Comparison of ENCODE assay signal across 8 cellular contexts in genomic region chr19:50725218-50725931, GRCh38. TPM values are rescaled to one million over a fixed set of nuclear protein-coding genes. Genes with fewer than 3 reads are reported as not detected.
DNase-seq lines count a peak whose midpoint lies in the region; ATAC-seq and TF ChIP-seq lines count a peak whose summit lies in the region.

No MANE protein-coding gene starts in this region.

- intact Hi-C loops in activated CD4-positive, alpha-beta T cell treated with anti-CD3 and anti-CD28 coated beads for 36 hours (cut with DNase I, micrococcal nuclease): loop anchor here (1.0 to 10.0 kb wide), 7 partner anchors 67 to 869 kb away; partner anchors contain the start of genes JOSD2 (in 1 of the 2), NR1H2 (in 1 of the 2) and POLD1 (in 1 of the 2)
- intact Hi-C loops in esophagus muscularis mucosa (cut with DNase I) (loop anchor here (5.0 kb wide), 1 partner anchor 82 kb away; no protein-coding TSS in a partner anchor), ovary (cut with DNase I) (loop anchor here in 1 of 4 donors (10.0 kb wide), 1 partner anchor 361 kb away; the partner anchor contains the start of gene NAPSA)

- H3K36me3 ChIP-seq in esophagus muscularis mucosa: no peaks in the 10 kb centered on the region
- no peaks in the 10 kb centered on the region for H3K36me3 ChIP-seq in ovary

- H3K36me3 Mint-ChIP-seq in activated CD4-positive, alpha-beta T cell treated with anti-CD3 and anti-CD28 coated beads for 36 hours (ENCODE audit: low read depth): peaks cover 2% of the 10 kb centered on the region

- H3K27me3 ChIP-seq in esophagus muscularis mucosa (peaks cover 0 to 70% (median 16%) of the 10 kb centered on the region in 4 donors), ovary (no peaks in the 10 kb centered on the region)

- H3K27me3 Mint-ChIP-seq in activated CD4-positive, alpha-beta T cell treated with anti-CD3 and anti-CD28 coated beads for 36 hours: peaks cover 31% of the 10 kb centered on the region

- POLR2A ChIA-PET in activated CD4-positive, alpha-beta T cell treated with anti-CD3 and anti-CD28 coated beads for 36 hours (lab: Charles Lee): interaction anchor here (0.7 to 1.8 kb wide), 4 partner anchors 70 to 379 kb away, joined by 3 to 13 read pairs (median 4); no protein-coding TSS in a partner anchor

- H3K27ac ChIP-seq in esophagus muscularis mucosa (replicated peaks in 1 of 4): peak overlapping the region; percentile 59 to 80 (median 70)
- peak overlapping the region in 1 of 2 donors; percentile 68 for H3K27ac ChIP-seq in ovary

- no peak for DNase-seq in activated CD4-positive, alpha-beta T cell treated with anti-CD3 and anti-CD28 coated beads for 36 hours
- DNase-seq in activated CD4-positive, alpha-beta T cell treated with anti-CD3 and anti-CD28 coated beads for 4 hours: no peak
- DNase-seq in esophagus muscularis mucosa (ENCODE audit: extremely low spot score) (no peak), ovary (no peak), CD1c-positive myeloid dendritic cell (ENCODE audit: extremely low spot score) (no peak)

- TF ChIP-seq CTCF in esophagus muscularis mucosa (IDR thresholded peaks at IDR 0.05) (no peak), ovary (IDR thresholded peaks at IDR 0.05) (no peak)

- H3K9me3 ChIP-seq in esophagus muscularis mucosa (no peaks in the 10 kb centered on the region), ovary (no peaks in the 10 kb centered on the region)

- H3K4me3 Mint-ChIP-seq in activated CD4-positive, alpha-beta T cell treated with anti-CD3 and anti-CD28 coated beads for 36 hours: peak overlapping the region; percentile 80

- no peak for TF ChIP-seq POLR2A in esophagus muscularis mucosa (IDR thresholded peaks at IDR 0.05; ENCODE audit: low read depth)
- TF ChIP-seq POLR2A in ovary (IDR thresholded peaks at IDR 0.05): no peak

- H3K4me1 ChIP-seq in esophagus muscularis mucosa: peaks cover 17 to 43% (median 31%) of the 10 kb centered on the region in 4 donors
- H3K4me1 ChIP-seq in ovary (ENCODE audit: insufficient read depth): peaks cover 24% of the 10 kb centered on the region

- TF ChIP-seq EP300 in esophagus muscularis mucosa (IDR thresholded peaks at IDR 0.05) (no peak), ovary (IDR thresholded peaks at IDR 0.05) (no peak)

- H3K4me3 ChIP-seq in esophagus muscularis mucosa (peak overlapping the region; percentile 61 to 86 (median 62)), ovary (peak overlapping the region; percentile 91)

- H3K4me1 Mint-ChIP-seq in activated CD4-positive, alpha-beta T cell treated with anti-CD3 and anti-CD28 coated beads for 36 hours: peaks cover 24% of the 10 kb centered on the region

- CTCF ChIA-PET in activated CD4-positive, alpha-beta T cell treated with anti-CD3 and anti-CD28 coated beads for 36 hours (lab: Charles Lee): interaction anchor here (0.5 to 1.8 kb wide), 13 partner anchors 10 to 369 kb away, joined by 3 to 10 read pairs (median 4); partner anchors contain the start of gene JOSD2

- peak overlapping the region; percentile 63 for H3K27ac Mint-ChIP-seq in activated CD4-positive, alpha-beta T cell treated with anti-CD3 and anti-CD28 coated beads for 36 hours

- peak; percentile 47 for ATAC-seq in activated CD4-positive, alpha-beta T cell treated with anti-CD3 and anti-CD28 coated beads for 36 hours
- no peak for ATAC-seq in HG02763 (IDR thresholded peaks at IDR 0.05; ENCODE audit: unreplicated experiment)
- ATAC-seq in HG03025 (IDR thresholded peaks at IDR 0.05; ENCODE audit: low FRiP score, unreplicated experiment): no peak

- H3K9me3 Mint-ChIP-seq in activated CD4-positive, alpha-beta T cell treated with anti-CD3 and anti-CD28 coated beads for 36 hours (ENCODE audit: low read depth): no peaks in the 10 kb centered on the region

- WGBS in esophagus muscularis mucosa: 9% methylated on average over 52 of the region's 56 CpGs
- 6 to 10% (median 9%) methylated on average over 31 to 56 of the region's 56 CpGs for whole genome bisulfite sequencing in ovary, 3 donors

TF ChIP-seq in PFSK-1, 5 proteins besides CTCF, POLR2A, EP300 and RAD21:
- no peak for TF ChIP-seq TAF1 (IDR thresholded peaks at IDR 0.05; ENCODE audit: borderline replicate concordance, insufficient read depth, low read length)
- no peak for TF ChIP-seq FOXP2 (optimal IDR thresholded peaks at IDR 0.05; ENCODE audit: borderline replicate concordance, extremely low read depth, extremely low read length, insufficient read depth)
- TF ChIP-seq POLR2AphosphoS5 (IDR thresholded peaks at IDR 0.05; ENCODE audit: low read depth, low read length): peak; percentile 26; the same call in 1 of the 2 replicates
- no peak for TF ChIP-seq SIN3A (IDR thresholded peaks at IDR 0.05; ENCODE audit: borderline replicate concordance, insufficient read depth, low read length)
- TF ChIP-seq REST (IDR thresholded peaks at IDR 0.05; ENCODE audit: insufficient read depth in 1 of 2, low read depth in 2 of 2, low read length in 2 of 2): no peak

RNA-seq across cellular contexts. Expression of gene CLEC11A, which starts 2.2 kb away (rescaled TPM):
- total RNA-seq in activated CD4-positive, alpha-beta T cell treated with anti-CD3 and anti-CD28 coated beads for 36 hours: 1 to 10 TPM in 1 of 2 experiments, under 1 TPM in 1; 0.64 to 1.0 TPM
- 92.5 TPM for polyA plus RNA-seq in PFSK-1 (2012; ENCODE audit: insufficient read length, low read depth)
- total RNA-seq in esophagus muscularis mucosa: 10 to 100 TPM in 3 of 4 donors, 1 to 10 TPM in 1; 8.3 to 15.4 (median 11.1) TPM
- 100 to 1,000 TPM in 1 of 7 donors, 10 to 100 TPM in 6; 17.3 to 120 (median 33.8) TPM for total RNA-seq in ovary
- 10 to 100 TPM in 1 of 2 donors, 1 to 10 TPM in 1; 3.8 to 27.9 TPM for polyA plus RNA-seq in ovary

RNA-seq across cellular contexts. Expression of gene SHANK1, which starts 5.8 kb away (rescaled TPM):
- total RNA-seq in activated CD4-positive, alpha-beta T cell treated with anti-CD3 and anti-CD28 coated beads for 36 hours: not detected
- polyA plus RNA-seq in PFSK-1 (2012; ENCODE audit: insufficient read length, low read depth): 0.26 TPM
- total RNA-seq in esophagus muscularis mucosa (under 1 TPM in 3 of 4 donors, not detected in 1; 0.11 to 0.42 (median 0.39) TPM), ovary (10 to 100 TPM in 1 of 7 donors, 1 to 10 TPM in 5, under 1 TPM in 1; 0.72 to 11.1 (median 4.0) TPM)
- 1 to 10 TPM in 1 of 2 donors, under 1 TPM in 1; 0.20 to 1.1 TPM for polyA plus RNA-seq in ovary

RNA-seq across cellular contexts. Expression of gene GPR32, which starts 44.9 kb away (rescaled TPM):
- not detected for total RNA-seq in activated CD4-positive, alpha-beta T cell treated with anti-CD3 and anti-CD28 coated beads for 36 hours
- not detected for polyA plus RNA-seq in PFSK-1 (2012; ENCODE audit: insufficient read length, low read depth)
- not detected for total RNA-seq in esophagus muscularis mucosa
- total RNA-seq in ovary: not detected
- polyA plus RNA-seq in ovary: not detected

Comparison
In these comparisons a context has a peak if more than half of its experiments do, and no peak if none do; other contexts are left out.
1. RNA of gene CLEC11A, which starts 2.2 kb away (total RNA-seq): 17.3 to 120 TPM in ovary and 8.3 to 15.4 TPM in esophagus muscularis mucosa; 0.64 to 1.0 TPM in activated CD4-positive, alpha-beta T cell treated with anti-CD3 and anti-CD28 coated beads for 36 hours; every median in the first group is over 4 times any median in the second.